ENCODE assay signal across 8 cellular contexts in genomic region chr1:52423771-52424170, GRCh38. TPM values are rescaled to one million over a fixed set of nuclear protein-coding genes. Genes with fewer than 3 reads are reported as not detected.
DNase-seq lines count a peak whose midpoint lies in the region; ATAC-seq lines count a peak whose summit lies in the region.

No MANE protein-coding gene starts in this region.

- peak overlapping the region; percentile 49 to 72 (median 66) for H3K4me3 Mint-ChIP-seq in T-cell

- peaks cover 33% of the 10 kb centered on the region for H3K36me3 Mint-ChIP-seq in T-cell

- H3K4me1 Mint-ChIP-seq in T-cell: peaks cover 54 to 62% (median 57%) of the 10 kb centered on the region in 3 donors

- DNase-seq in T-cell (peak; percentile 44 to 81 (median 73)), islet precursor cell (peak; percentile 60), NAMALWA (ENCODE audit: low spot score) (no peak)
- peak; percentile 59 for DNase-seq in activated CD8-positive, alpha-beta memory T cell treated with anti-CD3 and anti-CD28 coated beads, Interleukin-2, amount 50 U/mL, for 48 hours
- peak; percentile 45 to 52 for DNase-seq in stimulated activated CD8-positive, alpha-beta memory T cell treated with anti-CD3 and anti-CD28 coated beads, Interleukin-15, amount 100 ng/mL, for 48 hours (ENCODE audit: low read depth in 2 of 2)

- H3K27me3 Mint-ChIP-seq in T-cell: no peaks in the 10 kb centered on the region

- peak overlapping the region; percentile 83 to 92 for H3K27ac Mint-ChIP-seq in T-cell

- CTCF ChIA-PET in T-cell (lab: Charles Lee): interaction anchor here in 1 of 2 donors (0.6 to 2.5 kb wide), 7 partner anchors 8 to 263 kb away, joined by 3 to 38 read pairs (median 3); partner anchors contain the start of genes ORC1, PRPF38A and TUT4

- H3K9me3 Mint-ChIP-seq in T-cell: no peaks in the 10 kb centered on the region

- POLR2A ChIA-PET in T-cell (lab: Charles Lee): interaction anchor here (0.6 to 2.0 kb wide), 6 partner anchors 16 to 153 kb away, joined by 3 to 31 read pairs (median 6); partner anchors contain the start of genes ORC1 (in 2 of the 2) and PRPF38A (in 2 of the 2)

- peak; percentile 87 to 88 (median 88) for ATAC-seq in T-cell (replicated peaks in 1 of 4)
- ATAC-seq in HG02588 (IDR thresholded peaks at IDR 0.05; ENCODE audit: unreplicated experiment): no peak
- ATAC-seq in GM19035 (IDR thresholded peaks at IDR 0.05; ENCODE audit: unreplicated experiment): no peak
- no peak for ATAC-seq in GM18498 (IDR thresholded peaks at IDR 0.05; ENCODE audit: unreplicated experiment)

RNA-seq across cellular contexts. Expression of gene PRPF38A, which starts 19.4 kb away (rescaled TPM):
- 10 to 100 TPM; 58.6 to 66.1 (median 64.7) TPM for total RNA-seq in T-cell

RNA-seq across cellular contexts. Expression of gene ORC1, which starts 19.5 kb away (rescaled TPM):
- 1 to 10 TPM; 1.7 to 2.1 (median 2.0) TPM for total RNA-seq in T-cell

RNA-seq across cellular contexts. Expression of gene CC2D1B, which starts 57.8 kb away (rescaled TPM):
- total RNA-seq in T-cell: 10 to 100 TPM; 59.7 to 87.3 (median 83.6) TPM

Comparison
In these comparisons a context has a peak if more than half of its experiments do, and no peak if none do; other contexts are left out.
1. ATAC-seq: peak in T-cell (4 of 4); none in HG02588 (single experiment), GM19035 (single experiment) and GM18498 (single experiment).